ENCODE assay signal across 27 cellular contexts in the genomic region with DNA sequence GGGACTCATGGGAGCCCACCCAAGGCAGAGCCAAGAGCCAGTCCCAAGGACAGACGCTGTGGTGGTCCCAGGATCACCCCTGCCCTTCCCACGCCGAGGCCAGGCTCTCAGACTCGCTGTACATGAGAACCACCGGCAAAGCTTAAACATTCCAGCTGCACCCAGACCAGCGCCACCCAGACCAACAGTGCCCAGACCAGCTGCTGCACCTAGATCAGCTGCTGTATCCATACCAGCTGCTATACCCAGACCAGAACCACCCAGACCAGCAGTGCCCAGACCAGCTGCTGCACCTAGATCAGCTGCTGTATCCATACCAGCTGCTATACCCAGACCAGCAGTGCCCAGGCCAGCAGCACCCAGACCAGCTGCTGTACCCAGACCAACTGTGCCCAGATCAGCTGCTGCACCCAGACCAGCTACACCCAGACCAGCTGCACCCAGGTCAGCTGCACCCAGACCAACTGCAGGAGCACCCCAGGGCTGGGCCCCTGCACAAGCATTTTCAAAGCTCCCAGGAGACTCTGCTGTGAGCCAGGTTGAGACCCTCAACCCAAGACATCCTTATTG. TPM values are rescaled to one million over a fixed set of nuclear protein-coding genes. Genes with fewer than 3 reads are reported as not detected.
DNase-seq lines count a peak whose midpoint lies in the region; ATAC-seq and TF ChIP-seq lines count a peak whose summit lies in the region.
"Had no signal": no experiment of that assay in that cellular context is flagged by ENCODE, and none has a peak within 500 bp of the region (broad histone marks: within the 10 kb centered on the region; RNA-seq: fewer than 3 reads in every experiment).

No MANE protein-coding gene starts in this region.

- no peaks in the 10 kb centered on the region for H3K36me3 ChIP-seq in upper lobe of left lung
- H3K36me3 ChIP-seq in PC-9 (ENCODE audit: low read depth): no peaks in the 10 kb centered on the region
- H3K36me3 ChIP-seq: prostate gland, thyroid gland had no signal

- H3K36me3 Mint-ChIP-seq in neural crest cell (ENCODE audit: low read depth): no peaks in the 10 kb centered on the region
- H3K36me3 Mint-ChIP-seq: CD4-positive, CD25-positive, alpha-beta regulatory T cell; IgD-negative memory B cell had no signal

- peaks cover 19% of the 10 kb centered on the region for H3K4me1 Mint-ChIP-seq in neural crest cell

- no peaks in the 10 kb centered on the region for H3K9me3 Mint-ChIP-seq in neural crest cell
- H3K9me3 Mint-ChIP-seq: activated CD8-positive, alpha-beta T cell treated with anti-CD3 and anti-CD28 coated beads for 36 hours; CD4-positive, CD25-positive, alpha-beta regulatory T cell; central memory CD8-positive, alpha-beta T cell; IgD-negative memory B cell; stimulated activated naive CD8-positive, alpha-beta T cell treated with anti-CD3 and anti-CD28 coated beads, Interleukin-15, amount 100 ng/mL, for 72 hours had no signal

- H3K27me3 Mint-ChIP-seq in neural crest cell (ENCODE audit: low read depth): peaks cover 2% of the 10 kb centered on the region

- no peak overlapping the region for H3K4me2 ChIP-seq in PC-9

- H3K4me1 ChIP-seq in upper lobe of left lung: peaks cover 7 to 54% (median 26%) of the 10 kb centered on the region in 4 donors
- H3K4me1 ChIP-seq in PC-9 (replicated peaks; ENCODE audit: insufficient read depth): no peaks in the 10 kb centered on the region
- H3K4me1 ChIP-seq: prostate gland, thyroid gland had no signal

- H3K27ac Mint-ChIP-seq in neural crest cell (ENCODE audit: unreplicated experiment): peak overlapping the region; percentile 50
- H3K27ac Mint-ChIP-seq: activated CD8-positive, alpha-beta T cell treated with anti-CD3 and anti-CD28 coated beads for 36 hours; CD4-positive, CD25-positive, alpha-beta regulatory T cell; stimulated activated naive CD8-positive, alpha-beta T cell treated with anti-CD3 and anti-CD28 coated beads, Interleukin-15, amount 100 ng/mL, for 72 hours had no signal

- no TSS peak for BruUV-seq in PC-9 (replicated peaks; lab: Mats Ljungman, UMichigan)

- no peaks in the 10 kb centered on the region; the same call in 1 of the 2 replicates for H4K20me1 ChIP-seq in PC-9 (ENCODE audit: insufficient read depth)

- intact Hi-C loops in PC-9 (cut with micrococcal nuclease; ENCODE audit: unreplicated experiment): loop anchor here (10.0 kb wide), 1 partner anchor 209 kb away; no protein-coding TSS in a partner anchor

- H3F3A ChIP-seq in PC-9 (ENCODE audit: insufficient read depth, low read depth): no peaks in the 10 kb centered on the region

- H2AFZ ChIP-seq in PC-9: no peak overlapping the region

- H3K4me3 ChIP-seq in upper lobe of left lung: no peak overlapping the region
- H3K4me3 ChIP-seq in PC-9: no peak overlapping the region
- H3K4me3 ChIP-seq: dorsolateral prefrontal cortex, prostate gland, thyroid gland had no signal

- no peak for TF ChIP-seq EP300 in upper lobe of left lung (IDR thresholded peaks at IDR 0.05)

- DNase-seq in DMS 273 (lab: John Stamatoyannopoulos, UW; ENCODE audit: unreplicated experiment) (peak; percentile 51), DMS 273 treated with DMSO at 0.1 percent for 48 hours (lab: John Stamatoyannopoulos, UW) (no peak), neural crest cell (ENCODE audit: low read depth, low spot score) (no peak), upper lobe of left lung (peak in 1 of 2 donors; percentile 28), PC-9 (no peak), DMS79 (lab: John Stamatoyannopoulos, UW) (no peak)
- DNase-seq in effector CD8-positive, alpha-beta T cell (lab: John Stamatoyannopoulos, UW): no peak
- DNase-seq: activated CD8-positive, alpha-beta T cell treated with anti-CD3 and anti-CD28 coated beads for 36 hours; activated effector memory CD4-positive, alpha-beta T cell treated with anti-CD3 and anti-CD28 coated beads, Interleukin-2, amount 50 U/mL, for 16 hours; CD4-positive, CD25-positive, alpha-beta regulatory T cell; dorsolateral prefrontal cortex; NCI-H1417 treated with DMSO at 0.1 percent for 48 hours; NCI-H2081 treated with DMSO at 0.1 percent for 48 hours; NCI-H446; NCI-H774; RPMI8226; stimulated activated naive CD8-positive, alpha-beta T cell treated with anti-CD3 and anti-CD28 coated beads, Interleukin-15, amount 100 ng/mL, for 72 hours; thyroid gland had no signal

- H3K27me3 ChIP-seq in upper lobe of left lung: no peaks in the 10 kb centered on the region
- peaks cover 81% of the 10 kb centered on the region for H3K27me3 ChIP-seq in PC-9 (ENCODE audit: insufficient read depth, low read depth)
- H3K27me3 ChIP-seq: thyroid gland had no signal

- POLR2A ChIA-PET in PC-9 (lab: Charles Lee; ENCODE audit: unreplicated experiment): no interaction called here

- WGBS in upper lobe of left lung, 2 donors: 60 to 78% methylated on average over 1 to 6 of the region's 6 CpGs

- no peaks in the 10 kb centered on the region for H3K79me2 ChIP-seq in PC-9 (ENCODE audit: low read depth)

- H3K9me3 ChIP-seq in upper lobe of left lung (no peaks in the 10 kb centered on the region), PC-9 (ENCODE audit: insufficient read depth, low read depth) (no peaks in the 10 kb centered on the region)
- H3K9me3 ChIP-seq: prostate gland, thyroid gland had no signal

- TF ChIP-seq POLR2A in upper lobe of left lung (IDR thresholded peaks at IDR 0.05): no peak

- no peak for TF ChIP-seq CTCF in neural crest cell (conservative IDR thresholded peaks at IDR 0.05)
- no peak for TF ChIP-seq CTCF in upper lobe of left lung (IDR thresholded peaks at IDR 0.05)
- TF ChIP-seq CTCF in PC-9 (conservative IDR thresholded peaks at IDR 0.05): no peak

- peak overlapping the region in 3 of 4 donors; percentile 49 to 64 (median 64) for H3K27ac ChIP-seq in upper lobe of left lung
- H3K27ac ChIP-seq in PC-9: no peak overlapping the region
- H3K27ac ChIP-seq: 22Rv1, dorsolateral prefrontal cortex, prostate gland, thyroid gland had no signal

- ATAC-seq in esophagus mucosa (peak; percentile 45), upper lobe of left lung (ENCODE audit: low FRiP score in 2 of 2) (no peak)
- ATAC-seq: activated CD8-positive, alpha-beta T cell treated with anti-CD3 and anti-CD28 coated beads for 36 hours; stimulated activated naive CD8-positive, alpha-beta T cell treated with anti-CD3 and anti-CD28 coated beads, Interleukin-15, amount 100 ng/mL, for 72 hours had no signal

- H3K9me2 ChIP-seq in PC-9 (ENCODE audit: insufficient read depth): no peaks in the 10 kb centered on the region

- CTCF ChIA-PET in PC-9 (lab: Charles Lee): no interaction called here

- H3K4me3 Mint-ChIP-seq in neural crest cell: no peak overlapping the region
- H3K4me3 Mint-ChIP-seq: activated CD8-positive, alpha-beta T cell treated with anti-CD3 and anti-CD28 coated beads for 36 hours; CD4-positive, CD25-positive, alpha-beta regulatory T cell; central memory CD8-positive, alpha-beta T cell; IgD-negative memory B cell; stimulated activated naive CD8-positive, alpha-beta T cell treated with anti-CD3 and anti-CD28 coated beads, Interleukin-15, amount 100 ng/mL, for 72 hours had no signal

RNA-seq across cellular contexts. Expression of gene CNPY1, which starts 47.9 kb away (rescaled TPM):
- not detected for total RNA-seq in esophagus mucosa
- total RNA-seq in neural crest cell: 1.5 and 2.4 TPM in 2 replicates
- not detected for total RNA-seq in upper lobe of left lung
- not detected in 2 replicates for total RNA-seq in PC-9 (2021)
- total RNA-seq: activated CD8-positive, alpha-beta T cell treated with anti-CD3 and anti-CD28 coated beads for 36 hours; CD4-positive, CD25-positive, alpha-beta regulatory T cell; endothelial cell of umbilical vein; lower leg skin; mononuclear cell; prostate gland; T-helper 1 cell treated with Interleukin-12 subunit alpha and Interleukin-12 subunit beta and Interleukin-4 antibody, amounts not matched to agents 30 ng/mL and 1 ng/mL, for 36 hours; thyroid gland had no signal

RNA-seq across cellular contexts. Expression of gene RBM33, which starts 50.2 kb away (rescaled TPM):
- total RNA-seq in esophagus mucosa (29.8 TPM), neural crest cell (73.2 and 74.6 TPM in 2 replicates), upper lobe of left lung (100 to 1,000 TPM in 1 of 6 donors, 10 to 100 TPM in 5; 40.6 to 179 (median 76.4) TPM), PC-9 (2021) (85.7 and 113 TPM in 2 replicates)
